Comparison of ENCODE assay signal across 22 cellular contexts in the genomic region with DNA sequence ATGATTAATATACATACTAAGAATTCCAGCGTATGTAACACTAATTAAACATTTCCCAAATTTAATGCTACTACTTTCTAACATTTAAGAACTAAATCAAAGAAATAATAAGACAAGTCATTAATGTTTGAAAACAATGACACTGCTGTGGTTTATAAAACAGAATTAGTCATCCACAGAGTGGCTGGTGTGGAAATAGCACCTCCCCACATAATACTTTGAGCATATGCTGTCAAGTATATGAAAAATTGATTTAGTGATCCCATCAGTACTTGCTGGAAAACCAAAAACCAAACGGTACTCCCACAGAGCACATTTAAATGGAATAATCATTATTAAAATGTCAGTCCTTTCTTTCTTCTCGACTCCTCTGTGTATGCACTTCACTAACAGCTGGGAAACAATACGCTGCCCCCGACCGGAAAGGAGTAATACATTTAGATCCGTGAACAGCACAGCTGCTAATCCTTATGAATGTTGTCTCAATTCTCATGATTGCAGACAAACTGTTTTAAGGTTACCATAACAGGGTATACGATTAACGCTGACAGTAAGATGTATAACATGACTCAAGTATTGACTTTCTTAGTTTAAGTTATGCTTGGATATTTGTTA.
DNase-seq lines count a peak whose midpoint lies in the region; ATAC-seq, FAIRE-seq and TF ChIP-seq lines count a peak whose summit lies in the region.
"Had no signal": no experiment of that assay in that cellular context is flagged by ENCODE, and none has a peak within 500 bp of the region (broad histone marks: within the 10 kb centered on the region; RNA-seq: fewer than 3 reads in every experiment).

No MANE protein-coding gene starts in this region.

- TF ChIP-seq POLR2A in body of pancreas (IDR thresholded peaks at IDR 0.05) = no peak
- no peak for TF ChIP-seq POLR2A in H54 (IDR thresholded peaks at IDR 0.05; ENCODE audit: low read depth, low read length)

- peak overlapping the region; percentile 92 for H3K27ac ChIP-seq in VCaP
- no peak overlapping the region for H3K27ac ChIP-seq in body of pancreas
- H3K27ac ChIP-seq: parathyroid adenoma, SK-N-MC, skin epidermis, uterus had no signal

- DNase-seq in AG20443 (ENCODE audit: low spot score) (peak; percentile 24), HCEC 1CT (peak; percentile 58), iris pigment epithelial cell (ENCODE audit: low read depth) (peak; percentile 50), body of pancreas (no peak), H54 (ENCODE audit: insufficient read length, low spot score) (no peak), D721Med (ENCODE audit: insufficient read length, low spot score) (no peak)
- DNase-seq: activated effector memory CD4-positive, alpha-beta T cell treated with Interleukin-2 at 50 U/mL for 16 hours; amniotic stem cell; effector memory CD4-positive, alpha-beta T cell; hippocampal formation; KG1; mesenchymal stem cell; NCI-H526; stimulated activated CD4-positive, alpha-beta T cell treated with anti-CD3 and anti-CD28 coated beads, Interleukin-4, amount 100 ng/mL, for 1 hour; T1000; uterus had no signal

- 74% methylated on average over 9 of the region's 9 CpGs for WGBS in body of pancreas, 2 donors

- TF ChIP-seq CTCF in VCaP (conservative IDR thresholded peaks at IDR 0.05) (no peak), body of pancreas (IDR thresholded peaks at IDR 0.05) (no peak), D721Med (IDR thresholded peaks at IDR 0.05; ENCODE audit: insufficient read depth, missing control alignments) (no peak)

- H3K9me3 ChIP-seq in body of pancreas = no peaks in the 10 kb centered on the region
- H3K9me3 ChIP-seq: uterus had no signal

- no peaks in the 10 kb centered on the region for H3K27me3 ChIP-seq in body of pancreas
- H3K27me3 ChIP-seq: uterus had no signal

- no peak for FAIRE-seq in H54 (lab: Jason Lieb, UNC)
- no peak for FAIRE-seq in D721Med (lab: Jason Lieb, UNC)
- FAIRE-seq: keratinocyte had no signal

- intact Hi-C loops in body of pancreas (cut with DNase I) = loop anchor here (10.0 kb wide), 1 partner anchor 80 kb away; a partner anchor contains a TSS

- ATAC-seq in body of pancreas = no peak
- ATAC-seq: natural killer cell treated with Interleukin-12 subunit alpha and Interleukin-12 subunit beta and Interleukin-15 and Interleukin-18, amount 100 ng/mL, for 72 hours had no signal

- peaks cover 0 to 3% of the 10 kb centered on the region in 2 donors for H3K36me3 ChIP-seq in body of pancreas (replicated peaks in 1 of 2; ENCODE audit: insufficient read depth in 1 of 2, low read depth in 2 of 2)
- H3K36me3 ChIP-seq: uterus had no signal

- H3K4me1 ChIP-seq in body of pancreas = peaks cover 46% of the 10 kb centered on the region
- H3K4me1 ChIP-seq: uterus had no signal

- H3K4me3 ChIP-seq in body of pancreas = no peak overlapping the region
- H3K4me3 ChIP-seq: SK-N-MC, skin epidermis, uterus had no signal

Comparison
In these comparisons a context has a peak if more than half of its experiments do, and no peak if none do; other contexts are left out.
1. DNase-seq: peak in AG20443 (single experiment), HCEC 1CT (single experiment) and iris pigment epithelial cell (single experiment); none in body of pancreas (0 of 4), H54 (single experiment) and D721Med (single experiment).